Comparison of ENCODE assay signal across 1 cellular context in genomic region chrX:100565534-100565933, GRCh38.
TF ChIP-seq lines count a peak whose summit lies in the region.

No MANE protein-coding gene starts in this region.

TF ChIP-seq in HepG2, 621 proteins besides CTCF, POLR2A, EP300 and RAD21:
- peak; percentile 66 for TF ChIP-seq ZNF770 (CRISPR knock-in tag; IDR thresholded peaks at IDR 0.05)
